ENCODE assay signal across 10 cellular contexts in the genomic region with DNA sequence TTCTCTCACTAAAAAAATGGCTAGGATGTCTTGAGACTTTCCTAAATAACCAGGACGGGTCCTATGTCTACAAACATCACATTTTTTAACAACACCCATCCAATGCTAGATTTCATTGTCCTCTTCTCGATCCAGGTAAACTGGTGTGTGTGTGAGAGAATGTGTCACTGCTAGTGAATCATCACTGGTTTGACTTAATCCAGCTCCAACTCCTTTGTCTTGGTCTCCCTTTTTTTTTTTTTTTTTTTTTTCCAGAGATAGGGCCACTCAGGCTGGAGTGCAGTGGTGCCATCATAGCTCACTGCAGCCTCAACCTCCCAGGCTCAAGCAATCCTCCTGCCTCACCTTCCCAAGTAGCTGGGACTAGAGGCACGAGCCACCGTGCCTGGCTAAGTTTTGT. TPM values are rescaled to one million over a fixed set of nuclear protein-coding genes. Genes with fewer than 3 reads are reported as not detected.
DNase-seq lines count a peak whose midpoint lies in the region; ATAC-seq and TF ChIP-seq lines count a peak whose summit lies in the region.
"Had no signal": no experiment of that assay in that cellular context is flagged by ENCODE, and none has a peak within 500 bp of the region (broad histone marks: within the 10 kb centered on the region; RNA-seq: fewer than 3 reads in every experiment).

No MANE protein-coding gene starts in this region.

- peaks cover 34% of the 10 kb centered on the region for H3K27me3 Mint-ChIP-seq in activated CD8-positive, alpha-beta memory T cell treated with anti-CD3 and anti-CD28 coated beads, Interleukin-2, amount 10 ng/mL, durations not matched to agents 7 days and 5 days
- peaks cover 39% of the 10 kb centered on the region for H3K27me3 Mint-ChIP-seq in activated CD4-positive, alpha-beta memory T cell treated with anti-CD3 and anti-CD28 coated beads, Interleukin-2, amount 10 ng/mL, durations not matched to agents 7 days and 5 days
- peaks cover 22% of the 10 kb centered on the region for H3K27me3 Mint-ChIP-seq in glutamatergic neuron (ENCODE audit: unreplicated experiment)

- peaks cover 21% of the 10 kb centered on the region for H3K36me3 Mint-ChIP-seq in activated CD8-positive, alpha-beta memory T cell treated with anti-CD3 and anti-CD28 coated beads, Interleukin-2, amount 10 ng/mL, durations not matched to agents 7 days and 5 days
- peaks cover 22% of the 10 kb centered on the region for H3K36me3 Mint-ChIP-seq in activated CD4-positive, alpha-beta memory T cell treated with anti-CD3 and anti-CD28 coated beads, Interleukin-2, amount 10 ng/mL, durations not matched to agents 7 days and 5 days (ENCODE audit: low read depth)
- no peaks in the 10 kb centered on the region for H3K36me3 Mint-ChIP-seq in glutamatergic neuron (ENCODE audit: unreplicated experiment)
- H3K36me3 Mint-ChIP-seq in stimulated activated effector memory CD8-positive, alpha-beta T cell treated with anti-CD3 and anti-CD28 coated beads, Interleukin-12 subunit alpha, Interleukin-12 subunit beta, amount 100 ng/mL, for 72 hours, result peaks cover 32% of the 10 kb centered on the region

- CTCF ChIA-PET in activated CD8-positive, alpha-beta memory T cell treated with anti-CD3 and anti-CD28 coated beads, Interleukin-2, amount 10 ng/mL, durations not matched to agents 7 days and 5 days (lab: Charles Lee), result interaction anchor here (0.6 to 1.4 kb wide), 4 partner anchors 34 to 391 kb away, joined by 3 to 4 read pairs (median 3); partner anchors contain the start of gene TRIM56
- CTCF ChIA-PET in activated CD4-positive, alpha-beta memory T cell treated with anti-CD3 and anti-CD28 coated beads, Interleukin-2, amount 10 ng/mL, durations not matched to agents 7 days and 5 days (lab: Charles Lee), result interaction anchor here (0.6 to 1.1 kb wide), 3 partner anchors 10 to 94 kb away, joined by 3 to 4 read pairs (median 3); no protein-coding TSS in a partner anchor

- H3K9me3 ChIP-seq in WERI-Rb-1 (ENCODE audit: severe bottlenecking), result no peaks in the 10 kb centered on the region

- H3K4me3 ChIP-seq in WERI-Rb-1 (ENCODE audit: low read depth, low read length), result no peak overlapping the region

- H3K27ac ChIP-seq in WERI-Rb-1, result no peak overlapping the region

- peaks cover 42% of the 10 kb centered on the region for H3K4me1 Mint-ChIP-seq in activated CD8-positive, alpha-beta memory T cell treated with anti-CD3 and anti-CD28 coated beads, Interleukin-2, amount 10 ng/mL, durations not matched to agents 7 days and 5 days
- peaks cover 46% of the 10 kb centered on the region for H3K4me1 Mint-ChIP-seq in activated CD4-positive, alpha-beta memory T cell treated with anti-CD3 and anti-CD28 coated beads, Interleukin-2, amount 10 ng/mL, durations not matched to agents 7 days and 5 days
- H3K4me1 Mint-ChIP-seq in glutamatergic neuron (ENCODE audit: low read depth, unreplicated experiment), result peaks cover 17% of the 10 kb centered on the region
- H3K4me1 Mint-ChIP-seq in stimulated activated effector memory CD8-positive, alpha-beta T cell treated with anti-CD3 and anti-CD28 coated beads, Interleukin-12 subunit alpha, Interleukin-12 subunit beta, amount 100 ng/mL, for 72 hours, result peaks cover 56% of the 10 kb centered on the region

- peaks cover 28% of the 10 kb centered on the region for H3K36me3 ChIP-seq in WERI-Rb-1

- peak overlapping the region; percentile 29 for H3K4me3 Mint-ChIP-seq in activated CD8-positive, alpha-beta memory T cell treated with anti-CD3 and anti-CD28 coated beads, Interleukin-2, amount 10 ng/mL, durations not matched to agents 7 days and 5 days
- peak overlapping the region; percentile 56 for H3K4me3 Mint-ChIP-seq in activated CD4-positive, alpha-beta memory T cell treated with anti-CD3 and anti-CD28 coated beads, Interleukin-2, amount 10 ng/mL, durations not matched to agents 7 days and 5 days
- H3K4me3 Mint-ChIP-seq in glutamatergic neuron (ENCODE audit: unreplicated experiment), result peak overlapping the region; percentile 86
- H3K4me3 Mint-ChIP-seq in stimulated activated effector memory CD8-positive, alpha-beta T cell treated with anti-CD3 and anti-CD28 coated beads, Interleukin-12 subunit alpha, Interleukin-12 subunit beta, amount 100 ng/mL, for 72 hours, result peak overlapping the region; percentile 79

- POLR2A ChIA-PET in activated CD4-positive, alpha-beta memory T cell treated with anti-CD3 and anti-CD28 coated beads, Interleukin-2, amount 10 ng/mL, durations not matched to agents 7 days and 5 days (lab: Charles Lee), result interaction anchor here (1.6 kb wide), 1 partner anchor 16 kb away, joined by 6 read pairs; the partner anchor contains the start of gene SRRT

- H3K27ac Mint-ChIP-seq in activated CD8-positive, alpha-beta memory T cell treated with anti-CD3 and anti-CD28 coated beads, Interleukin-2, amount 10 ng/mL, durations not matched to agents 7 days and 5 days, result peak overlapping the region; percentile 6
- no peak overlapping the region for H3K27ac Mint-ChIP-seq in activated CD4-positive, alpha-beta memory T cell treated with anti-CD3 and anti-CD28 coated beads, Interleukin-2, amount 10 ng/mL, durations not matched to agents 7 days and 5 days
- H3K27ac Mint-ChIP-seq in glutamatergic neuron (ENCODE audit: unreplicated experiment), result peak overlapping the region; percentile 91
- H3K27ac Mint-ChIP-seq in stimulated activated effector memory CD8-positive, alpha-beta T cell treated with anti-CD3 and anti-CD28 coated beads, Interleukin-12 subunit alpha, Interleukin-12 subunit beta, amount 100 ng/mL, for 72 hours, result no peak overlapping the region

- no peak for ATAC-seq in activated CD8-positive, alpha-beta memory T cell treated with anti-CD3 and anti-CD28 coated beads, Interleukin-2, amount 10 ng/mL, durations not matched to agents 7 days and 5 days
- no peak for ATAC-seq in stimulated activated effector memory CD8-positive, alpha-beta T cell treated with anti-CD3 and anti-CD28 coated beads, Interleukin-12 subunit alpha, Interleukin-12 subunit beta, amount 100 ng/mL, for 72 hours
- no peak for ATAC-seq in GM18517 (IDR thresholded peaks at IDR 0.05; ENCODE audit: unreplicated experiment)

- no peaks in the 10 kb centered on the region for H3K9me3 Mint-ChIP-seq in activated CD8-positive, alpha-beta memory T cell treated with anti-CD3 and anti-CD28 coated beads, Interleukin-2, amount 10 ng/mL, durations not matched to agents 7 days and 5 days (ENCODE audit: low read depth)
- no peaks in the 10 kb centered on the region for H3K9me3 Mint-ChIP-seq in activated CD4-positive, alpha-beta memory T cell treated with anti-CD3 and anti-CD28 coated beads, Interleukin-2, amount 10 ng/mL, durations not matched to agents 7 days and 5 days
- H3K9me3 Mint-ChIP-seq in glutamatergic neuron (ENCODE audit: unreplicated experiment), result peaks cover 19% of the 10 kb centered on the region
- H3K9me3 Mint-ChIP-seq in stimulated activated effector memory CD8-positive, alpha-beta T cell treated with anti-CD3 and anti-CD28 coated beads, Interleukin-12 subunit alpha, Interleukin-12 subunit beta, amount 100 ng/mL, for 72 hours, result no peaks in the 10 kb centered on the region

- in situ Hi-C loops in KBM-7 (cut with MboI; ENCODE audit: low pct_unique_long_range_greater_than_20kb, low sequenced_read_pairs), result no loop called here

- peaks cover 26% of the 10 kb centered on the region for H3K27me3 ChIP-seq in WERI-Rb-1 (ENCODE audit: insufficient read depth, low read depth, severe bottlenecking)

- TF ChIP-seq CTCF in glutamatergic neuron (IDR thresholded peaks at IDR 0.05; ENCODE audit: partially characterized antibody, unreplicated experiment), result no peak
- TF ChIP-seq CTCF in WERI-Rb-1 (IDR thresholded peaks at IDR 0.05; ENCODE audit: low read depth, low read length), result no peak

- DNase-seq in activated CD8-positive, alpha-beta memory T cell treated with anti-CD3 and anti-CD28 coated beads, Interleukin-2, amount 10 ng/mL, durations not matched to agents 7 days and 5 days, result no peak
- DNase-seq in activated CD8-positive, alpha-beta memory T cell treated with anti-CD3 and anti-CD28 coated beads for 24 hours, result no peak
- DNase-seq in activated CD4-positive, alpha-beta memory T cell treated with anti-CD3 and anti-CD28 coated beads, Interleukin-2, amount 10 ng/mL, durations not matched to agents 7 days and 5 days, result no peak
- DNase-seq in glutamatergic neuron (no peak), WERI-Rb-1 (no peak), KBM-7 (no peak)
- DNase-seq in stimulated activated effector memory CD8-positive, alpha-beta T cell treated with anti-CD3 and anti-CD28 coated beads, Interleukin-12 subunit alpha, Interleukin-12 subunit beta, amount 100 ng/mL, for 72 hours (ENCODE audit: low spot score in 2 of 2), result no peak
- DNase-seq: hippocampal formation, NCI-H446 treated with DMSO at 0.1 percent for 48 hours had no signal

RNA-seq across cellular contexts. Expression of gene UFSP1, which starts 2.0 kb away (rescaled TPM):
- total RNA-seq in activated CD8-positive, alpha-beta memory T cell treated with anti-CD3 and anti-CD28 coated beads, Interleukin-2, amount 10 ng/mL, durations not matched to agents 7 days and 5 days, result 1 to 10 TPM; 2.3 to 2.7 TPM
- 1 to 10 TPM; 2.1 to 3.0 TPM for total RNA-seq in activated CD4-positive, alpha-beta memory T cell treated with anti-CD3 and anti-CD28 coated beads, Interleukin-2, amount 10 ng/mL, durations not matched to agents 7 days and 5 days
- 3.2 TPM for total RNA-seq in glutamatergic neuron (ENCODE audit: unreplicated experiment)

RNA-seq across cellular contexts. Expression of gene ACHE, which starts 4.1 kb away (rescaled TPM):
- total RNA-seq in activated CD8-positive, alpha-beta memory T cell treated with anti-CD3 and anti-CD28 coated beads, Interleukin-2, amount 10 ng/mL, durations not matched to agents 7 days and 5 days, result under 1 TPM in 1 of 2 experiments, not detected in 1; 0.23 TPM
- under 1 TPM in 1 of 2 experiments, not detected in 1; 0.13 TPM for total RNA-seq in activated CD4-positive, alpha-beta memory T cell treated with anti-CD3 and anti-CD28 coated beads, Interleukin-2, amount 10 ng/mL, durations not matched to agents 7 days and 5 days
- total RNA-seq in glutamatergic neuron (ENCODE audit: unreplicated experiment), result 30.0 TPM

RNA-seq across cellular contexts. Expression of gene SRRT, which starts 16.7 kb away (rescaled TPM):
- 100 to 1,000 TPM; 290 to 312 TPM for total RNA-seq in activated CD8-positive, alpha-beta memory T cell treated with anti-CD3 and anti-CD28 coated beads, Interleukin-2, amount 10 ng/mL, durations not matched to agents 7 days and 5 days
- total RNA-seq in activated CD4-positive, alpha-beta memory T cell treated with anti-CD3 and anti-CD28 coated beads, Interleukin-2, amount 10 ng/mL, durations not matched to agents 7 days and 5 days, result 100 to 1,000 TPM; 202 to 205 TPM
- 213 TPM for total RNA-seq in glutamatergic neuron (ENCODE audit: unreplicated experiment)

RNA-seq across cellular contexts. Expression of gene TRIP6, which starts 24.4 kb away (rescaled TPM):
- total RNA-seq in activated CD8-positive, alpha-beta memory T cell treated with anti-CD3 and anti-CD28 coated beads, Interleukin-2, amount 10 ng/mL, durations not matched to agents 7 days and 5 days, result 10 to 100 TPM; 38.2 to 39.3 TPM
- 10 to 100 TPM; 28.9 to 30.1 TPM for total RNA-seq in activated CD4-positive, alpha-beta memory T cell treated with anti-CD3 and anti-CD28 coated beads, Interleukin-2, amount 10 ng/mL, durations not matched to agents 7 days and 5 days
- total RNA-seq in glutamatergic neuron (ENCODE audit: unreplicated experiment), result 13.1 TPM

RNA-seq across cellular contexts. Expression of gene SLC12A9, which starts 39.0 kb away (rescaled TPM):
- total RNA-seq in activated CD8-positive, alpha-beta memory T cell treated with anti-CD3 and anti-CD28 coated beads, Interleukin-2, amount 10 ng/mL, durations not matched to agents 7 days and 5 days, result 10 to 100 TPM; 28.6 to 30.1 TPM
- 10 to 100 TPM; 34.0 to 36.3 TPM for total RNA-seq in activated CD4-positive, alpha-beta memory T cell treated with anti-CD3 and anti-CD28 coated beads, Interleukin-2, amount 10 ng/mL, durations not matched to agents 7 days and 5 days
- 36.7 TPM for total RNA-seq in glutamatergic neuron (ENCODE audit: unreplicated experiment)

Comparison
In these comparisons a context has a peak if more than half of its experiments do, and no peak if none do; other contexts are left out.
1. H3K27ac Mint-ChIP-seq: peak in activated CD8-positive, alpha-beta memory T cell treated with anti-CD3 and anti-CD28 coated beads, Interleukin-2, amount 10 ng/mL, durations not matched to agents 7 days and 5 days (single experiment) and glutamatergic neuron (single experiment); none in activated CD4-positive, alpha-beta memory T cell treated with anti-CD3 and anti-CD28 coated beads, Interleukin-2, amount 10 ng/mL, durations not matched to agents 7 days and 5 days (single experiment) and stimulated activated effector memory CD8-positive, alpha-beta T cell treated with anti-CD3 and anti-CD28 coated beads, Interleukin-12 subunit alpha, Interleukin-12 subunit beta, amount 100 ng/mL, for 72 hours (single experiment).
2. H3K4me3 Mint-ChIP-seq: peak in every context shown above with its lines; median percentile 86 in glutamatergic neuron; 79 in stimulated activated effector memory CD8-positive, alpha-beta T cell treated with anti-CD3 and anti-CD28 coated beads, Interleukin-12 subunit alpha, Interleukin-12 subunit beta, amount 100 ng/mL, for 72 hours; 56 in activated CD4-positive, alpha-beta memory T cell treated with anti-CD3 and anti-CD28 coated beads, Interleukin-2, amount 10 ng/mL, durations not matched to agents 7 days and 5 days; 29 in activated CD8-positive, alpha-beta memory T cell treated with anti-CD3 and anti-CD28 coated beads, Interleukin-2, amount 10 ng/mL, durations not matched to agents 7 days and 5 days.
3. RNA of gene ACHE, which starts 4.1 kb away (total RNA-seq): 30.0 TPM in glutamatergic neuron (single experiment); 0.23 TPM in activated CD8-positive, alpha-beta memory T cell treated with anti-CD3 and anti-CD28 coated beads, Interleukin-2, amount 10 ng/mL, durations not matched to agents 7 days and 5 days and 0.13 TPM in activated CD4-positive, alpha-beta memory T cell treated with anti-CD3 and anti-CD28 coated beads, Interleukin-2, amount 10 ng/mL, durations not matched to agents 7 days and 5 days; every median in the first group is over 10 times any median in the second.